In the genomic region with DNA sequence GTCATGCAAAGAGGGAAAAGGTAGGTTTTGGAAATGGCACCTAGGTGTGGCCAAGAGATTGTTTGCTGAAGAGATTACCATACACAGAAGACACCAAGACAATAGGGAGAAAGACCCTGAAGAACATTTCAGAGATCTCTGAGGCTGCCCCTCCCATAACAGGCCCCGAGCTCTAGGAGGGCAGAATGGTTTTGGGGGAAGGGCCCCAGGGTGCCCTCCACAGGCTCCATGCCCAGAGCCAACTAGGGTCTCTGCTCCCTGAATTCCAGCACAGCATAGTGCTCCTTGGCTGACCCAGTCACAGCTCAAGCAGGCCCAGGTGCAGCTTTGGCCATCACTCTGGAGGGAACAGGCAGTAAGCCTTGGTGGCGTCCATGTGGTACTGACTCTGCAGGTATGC, we compare ENCODE assay signal across 10 cellular contexts.
"Had no signal": no experiment of that assay in that cellular context is flagged by ENCODE, and none has a peak within 500 bp of the region (broad histone marks: within the 10 kb centered on the region; RNA-seq: fewer than 3 reads in every experiment).

No MANE protein-coding gene starts in this region.

- H3K27ac ChIP-seq: GM23248 had no signal

- H3K9ac ChIP-seq: GM23248 had no signal

- DNase-seq: GM23248, GOT3, H9, HCEC 1CT, HFFc6, IMR-90, KG1 had no signal

- ATAC-seq: K562 had no signal

- H3K4me3 ChIP-seq: GM23248, K562 had no signal

- FAIRE-seq: H54, HTR-8/SVneo, K562 had no signal

- H2AFZ ChIP-seq: GM23248 had no signal
